Comparison of ENCODE assay signal across 8 cellular contexts in the genomic region with DNA sequence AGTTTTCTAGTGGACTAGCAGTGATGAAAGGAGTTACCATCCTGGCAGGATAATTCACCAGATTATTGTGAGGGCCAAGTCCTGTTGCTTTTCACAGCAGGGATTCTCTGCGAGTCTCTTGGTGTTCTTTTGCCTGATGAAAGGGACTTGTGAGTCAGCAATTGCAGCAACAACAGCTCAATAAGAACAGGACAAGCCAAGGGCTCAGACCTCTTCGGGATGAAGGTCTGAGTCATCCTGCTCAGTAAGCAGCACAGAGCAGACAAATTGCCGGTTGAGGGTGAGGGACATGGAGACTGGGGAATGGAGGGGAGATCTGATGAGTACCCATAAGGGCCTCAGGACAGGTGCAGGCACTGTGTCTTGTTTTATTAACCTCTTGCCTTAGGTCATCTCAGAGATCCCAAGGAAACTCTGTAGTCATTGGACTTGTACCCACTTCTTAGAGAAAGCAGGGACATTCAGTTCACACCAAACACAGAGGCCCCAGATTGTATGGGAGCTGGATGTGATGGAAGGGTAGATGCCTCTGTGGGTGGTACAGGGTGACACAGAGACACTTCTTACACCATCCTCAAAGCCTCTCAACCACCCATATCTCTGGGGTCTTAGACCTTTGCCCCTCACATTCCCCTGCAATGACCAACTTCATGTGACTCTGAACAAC.
DNase-seq lines count a peak whose midpoint lies in the region; ATAC-seq and TF ChIP-seq lines count a peak whose summit lies in the region.

No MANE protein-coding gene starts in this region.

- H3K9ac ChIP-seq in adipocyte (ENCODE audit: low read length): peak overlapping the region; percentile 48

- TF ChIP-seq CTCF in AG09319 (IDR thresholded peaks at IDR 0.05; ENCODE audit: low read depth, low read length): no peak

- DNase-seq in AG09319 (ENCODE audit: extremely low read depth, low read depth): peak; percentile 82
- DNase-seq in HT1080 (ENCODE audit: low read depth): peak; percentile 95
- peak; percentile 95 for DNase-seq in adipocyte (ENCODE audit: low read depth)
- DNase-seq in kidney glomerular epithelial cell (lab: John Stamatoyannopoulos, UW): peak; percentile 81
- DNase-seq in erythroblast (lab: John Stamatoyannopoulos, UW): no peak
- no peak for DNase-seq in activated T-helper 2 cell treated with anti-CD3 and anti-CD28 coated beads, Interferon-gamma antibody, Interleukin-2, Interleukin-4, amounts not matched to agents 10 μg/mL and 5 μg/mL and 100 μg/mL, durations not matched to agents 14 hours and 24 hours and 36 hours (ENCODE audit: low spot score)

- H3K4me1 Mint-ChIP-seq in activated T-helper 2 cell treated with anti-CD3 and anti-CD28 coated beads, Interferon-gamma antibody, Interleukin-2, Interleukin-4, amounts not matched to agents 10 μg/mL and 5 μg/mL and 100 μg/mL, durations not matched to agents 14 hours and 24 hours and 36 hours (ENCODE audit: low read depth): peaks cover 7% of the 10 kb centered on the region

- peaks cover 31% of the 10 kb centered on the region for H3K27me3 Mint-ChIP-seq in activated T-helper 2 cell treated with anti-CD3 and anti-CD28 coated beads, Interferon-gamma antibody, Interleukin-2, Interleukin-4, amounts not matched to agents 10 μg/mL and 5 μg/mL and 100 μg/mL, durations not matched to agents 14 hours and 24 hours and 36 hours (ENCODE audit: low read depth)

- peak overlapping the region; percentile 36 for H3K4me3 ChIP-seq in adipocyte (ENCODE audit: low read length)

- H3K4me3 Mint-ChIP-seq in activated T-helper 2 cell treated with anti-CD3 and anti-CD28 coated beads, Interferon-gamma antibody, Interleukin-2, Interleukin-4, amounts not matched to agents 10 μg/mL and 5 μg/mL and 100 μg/mL, durations not matched to agents 14 hours and 24 hours and 36 hours (ENCODE audit: low read depth): no peak overlapping the region

- H3K9me3 Mint-ChIP-seq in activated T-helper 2 cell treated with anti-CD3 and anti-CD28 coated beads, Interferon-gamma antibody, Interleukin-2, Interleukin-4, amounts not matched to agents 10 μg/mL and 5 μg/mL and 100 μg/mL, durations not matched to agents 14 hours and 24 hours and 36 hours: no peaks in the 10 kb centered on the region

- H3K4me1 ChIP-seq in adipocyte (ENCODE audit: control insufficient read depth, insufficient read depth, low read length): peaks cover 44% of the 10 kb centered on the region

- ATAC-seq in GM19351 (IDR thresholded peaks at IDR 0.05; ENCODE audit: unreplicated experiment): no peak
- no peak for ATAC-seq in GM18907 (IDR thresholded peaks at IDR 0.05; ENCODE audit: unreplicated experiment)

- H3K27ac Mint-ChIP-seq in activated T-helper 2 cell treated with anti-CD3 and anti-CD28 coated beads, Interferon-gamma antibody, Interleukin-2, Interleukin-4, amounts not matched to agents 10 μg/mL and 5 μg/mL and 100 μg/mL, durations not matched to agents 14 hours and 24 hours and 36 hours: no peak overlapping the region

- no peaks in the 10 kb centered on the region for H3K36me3 Mint-ChIP-seq in activated T-helper 2 cell treated with anti-CD3 and anti-CD28 coated beads, Interferon-gamma antibody, Interleukin-2, Interleukin-4, amounts not matched to agents 10 μg/mL and 5 μg/mL and 100 μg/mL, durations not matched to agents 14 hours and 24 hours and 36 hours (ENCODE audit: low read depth)

- no peak for TF ChIP-seq POLR2A in erythroblast (IDR thresholded peaks at IDR 0.05; ENCODE audit: low read length)

- intact Hi-C loops in activated T-helper 2 cell treated with anti-CD3 and anti-CD28 coated beads, Interferon-gamma antibody, Interleukin-2, Interleukin-4, amounts not matched to agents 10 μg/mL and 5 μg/mL and 100 μg/mL, durations not matched to agents 14 hours and 24 hours and 36 hours (cut with micrococcal nuclease): no loop called here

- H3K9me3 ChIP-seq in adipocyte (ENCODE audit: control insufficient read depth, low read length): no peaks in the 10 kb centered on the region

- no peaks in the 10 kb centered on the region for H3K27me3 ChIP-seq in adipocyte (replicated peaks; ENCODE audit: control insufficient read depth, insufficient read depth, low read length)

- no peaks in the 10 kb centered on the region for H3K36me3 ChIP-seq in adipocyte (ENCODE audit: control insufficient read depth, insufficient read depth, low read length, severe bottlenecking)

Comparison
In these comparisons a context has a peak if more than half of its experiments do, and no peak if none do; other contexts are left out.
1. DNase-seq: peak in AG09319 (single experiment), HT1080 (single experiment), adipocyte (single experiment) and kidney glomerular epithelial cell (single experiment); none in erythroblast (0 of 2) and activated T-helper 2 cell treated with anti-CD3 and anti-CD28 coated beads, Interferon-gamma antibody, Interleukin-2, Interleukin-4, amounts not matched to agents 10 μg/mL and 5 μg/mL and 100 μg/mL, durations not matched to agents 14 hours and 24 hours and 36 hours (single experiment).